In the genomic region with DNA sequence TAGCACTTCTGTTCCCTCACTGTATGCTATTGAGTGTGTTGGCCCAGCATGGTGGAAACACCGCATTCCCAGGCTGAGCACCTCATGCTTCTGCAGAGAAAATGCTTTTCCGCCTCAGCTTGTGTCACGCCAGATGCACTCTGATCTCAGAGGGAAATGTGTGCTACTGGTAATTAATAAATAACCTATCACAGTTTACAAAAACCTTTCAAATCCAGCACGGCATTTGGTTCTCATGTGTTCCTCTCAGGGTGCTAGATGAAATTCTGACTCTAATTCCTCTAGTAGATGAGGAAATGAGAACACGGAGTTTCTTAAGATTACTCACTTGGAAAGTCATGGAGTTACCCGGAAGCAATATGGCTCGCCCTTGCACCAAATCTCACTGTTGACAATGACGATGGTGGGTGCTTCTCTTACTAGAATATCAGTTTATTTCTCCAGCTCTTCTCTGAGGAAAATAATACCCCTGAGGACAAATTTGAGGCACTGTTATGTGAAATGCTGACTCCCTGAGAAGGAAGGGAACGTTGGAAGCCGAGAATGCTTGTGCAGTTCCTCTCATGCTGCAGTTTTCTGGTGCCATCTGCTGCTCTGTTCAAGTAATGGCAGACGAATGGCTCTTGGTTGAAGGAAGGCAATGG, we compare ENCODE assay signal across 2 cellular contexts.
TF ChIP-seq lines count a peak whose summit lies in the region.

No MANE protein-coding gene starts in this region.

TF ChIP-seq in SK-N-SH treated with all-trans-retinoic acid at 6 μM for 48 hours, 23 proteins besides CTCF, POLR2A, EP300 and RAD21 (continued from another document):
- TF ChIP-seq, protein P1, sequence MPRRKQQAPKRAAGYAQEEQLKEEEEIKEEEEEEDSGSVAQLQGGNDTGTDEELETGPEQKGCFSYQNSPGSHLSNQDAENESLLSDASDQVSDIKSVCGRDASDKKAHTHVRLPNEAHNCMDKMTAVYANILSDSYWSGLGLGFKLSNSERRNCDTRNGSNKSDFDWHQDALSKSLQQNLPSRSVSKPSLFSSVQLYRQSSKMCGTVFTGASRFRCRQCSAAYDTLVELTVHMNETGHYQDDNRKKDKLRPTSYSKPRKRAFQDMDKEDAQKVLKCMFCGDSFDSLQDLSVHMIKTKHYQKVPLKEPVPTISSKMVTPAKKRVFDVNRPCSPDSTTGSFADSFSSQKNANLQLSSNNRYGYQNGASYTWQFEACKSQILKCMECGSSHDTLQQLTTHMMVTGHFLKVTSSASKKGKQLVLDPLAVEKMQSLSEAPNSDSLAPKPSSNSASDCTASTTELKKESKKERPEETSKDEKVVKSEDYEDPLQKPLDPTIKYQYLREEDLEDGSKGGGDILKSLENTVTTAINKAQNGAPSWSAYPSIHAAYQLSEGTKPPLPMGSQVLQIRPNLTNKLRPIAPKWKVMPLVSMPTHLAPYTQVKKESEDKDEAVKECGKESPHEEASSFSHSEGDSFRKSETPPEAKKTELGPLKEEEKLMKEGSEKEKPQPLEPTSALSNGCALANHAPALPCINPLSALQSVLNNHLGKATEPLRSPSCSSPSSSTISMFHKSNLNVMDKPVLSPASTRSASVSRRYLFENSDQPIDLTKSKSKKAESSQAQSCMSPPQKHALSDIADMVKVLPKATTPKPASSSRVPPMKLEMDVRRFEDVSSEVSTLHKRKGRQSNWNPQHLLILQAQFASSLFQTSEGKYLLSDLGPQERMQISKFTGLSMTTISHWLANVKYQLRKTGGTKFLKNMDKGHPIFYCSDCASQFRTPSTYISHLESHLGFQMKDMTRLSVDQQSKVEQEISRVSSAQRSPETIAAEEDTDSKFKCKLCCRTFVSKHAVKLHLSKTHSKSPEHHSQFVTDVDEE (CRISPR knock-in tag; IDR thresholded peaks at IDR 0.05) = no peak
- TF ChIP-seq ZNF565 (CRISPR knock-in tag; conservative IDR thresholded peaks at IDR 0.05; ENCODE audit: low read depth) (no peak), ISL1 (CRISPR knock-in tag; IDR thresholded peaks at IDR 0.05) (no peak), ZFP3 (CRISPR knock-in tag; IDR thresholded peaks at IDR 0.05) (no peak), GLIS3 (CRISPR knock-in tag; IDR thresholded peaks at IDR 0.05) (no peak)

TF ChIP-seq in HepG2, 621 proteins besides CTCF, POLR2A, EP300 and RAD21 (continued from another document and continues in another):
- TF ChIP-seq, protein P2, sequence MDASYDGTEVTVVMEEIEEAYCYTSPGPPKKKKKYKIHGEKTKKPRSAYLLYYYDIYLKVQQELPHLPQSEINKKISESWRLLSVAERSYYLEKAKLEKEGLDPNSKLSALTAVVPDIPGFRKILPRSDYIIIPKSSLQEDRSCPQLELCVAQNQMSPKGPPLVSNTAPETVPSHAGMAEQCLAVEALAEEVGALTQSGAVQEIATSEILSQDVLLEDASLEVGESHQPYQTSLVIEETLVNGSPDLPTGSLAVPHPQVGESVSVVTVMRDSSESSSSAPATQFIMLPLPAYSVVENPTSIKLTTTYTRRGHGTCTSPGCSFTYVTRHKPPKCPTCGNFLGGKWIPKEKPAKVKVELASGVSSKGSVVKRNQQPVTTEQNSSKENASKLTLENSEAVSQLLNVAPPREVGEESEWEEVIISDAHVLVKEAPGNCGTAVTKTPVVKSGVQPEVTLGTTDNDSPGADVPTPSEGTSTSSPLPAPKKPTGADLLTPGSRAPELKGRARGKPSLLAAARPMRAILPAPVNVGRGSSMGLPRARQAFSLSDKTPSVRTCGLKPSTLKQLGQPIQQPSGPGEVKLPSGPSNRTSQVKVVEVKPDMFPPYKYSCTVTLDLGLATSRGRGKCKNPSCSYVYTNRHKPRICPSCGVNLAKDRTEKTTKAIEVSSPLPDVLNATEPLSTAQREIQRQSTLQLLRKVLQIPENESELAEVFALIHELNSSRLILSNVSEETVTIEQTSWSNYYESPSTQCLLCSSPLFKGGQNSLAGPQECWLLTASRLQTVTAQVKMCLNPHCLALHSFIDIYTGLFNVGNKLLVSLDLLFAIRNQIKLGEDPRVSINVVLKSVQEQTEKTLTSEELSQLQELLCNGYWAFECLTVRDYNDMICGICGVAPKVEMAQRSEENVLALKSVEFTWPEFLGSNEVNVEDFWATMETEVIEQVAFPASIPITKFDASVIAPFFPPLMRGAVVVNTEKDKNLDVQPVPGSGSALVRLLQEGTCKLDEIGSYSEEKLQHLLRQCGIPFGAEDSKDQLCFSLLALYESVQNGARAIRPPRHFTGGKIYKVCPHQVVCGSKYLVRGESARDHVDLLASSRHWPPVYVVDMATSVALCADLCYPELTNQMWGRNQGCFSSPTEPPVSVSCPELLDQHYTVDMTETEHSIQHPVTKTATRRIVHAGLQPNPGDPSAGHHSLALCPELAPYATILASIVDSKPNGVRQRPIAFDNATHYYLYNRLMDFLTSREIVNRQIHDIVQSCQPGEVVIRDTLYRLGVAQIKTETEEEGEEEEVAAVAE (CRISPR knock-in tag; IDR thresholded peaks at IDR 0.05; ENCODE audit: borderline replicate concordance) = 0 out of 2 replicates have a peak, but pooled peaks have one; percentile 70
- no peak for TF ChIP-seq SMARCC2 (IDR thresholded peaks at IDR 0.05)
- TF ChIP-seq, protein P3, sequence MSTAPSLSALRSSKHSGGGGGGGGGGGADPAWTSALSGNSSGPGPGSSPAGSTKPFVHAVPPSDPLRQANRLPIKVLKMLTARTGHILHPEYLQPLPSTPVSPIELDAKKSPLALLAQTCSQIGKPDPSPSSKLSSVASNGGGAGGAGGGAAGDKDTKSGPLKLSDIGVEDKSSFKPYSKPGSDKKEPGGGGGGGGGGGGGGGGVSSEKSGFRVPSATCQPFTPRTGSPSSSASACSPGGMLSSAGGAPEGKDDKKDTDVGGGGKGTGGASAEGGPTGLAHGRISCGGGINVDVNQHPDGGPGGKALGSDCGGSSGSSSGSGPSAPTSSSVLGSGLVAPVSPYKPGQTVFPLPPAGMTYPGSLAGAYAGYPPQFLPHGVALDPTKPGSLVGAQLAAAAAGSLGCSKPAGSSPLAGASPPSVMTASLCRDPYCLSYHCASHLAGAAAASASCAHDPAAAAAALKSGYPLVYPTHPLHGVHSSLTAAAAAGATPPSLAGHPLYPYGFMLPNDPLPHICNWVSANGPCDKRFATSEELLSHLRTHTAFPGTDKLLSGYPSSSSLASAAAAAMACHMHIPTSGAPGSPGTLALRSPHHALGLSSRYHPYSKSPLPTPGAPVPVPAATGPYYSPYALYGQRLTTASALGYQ (CRISPR knock-in tag; IDR thresholded peaks at IDR 0.05) = no peak
- no peak for TF ChIP-seq MAF1 (CRISPR knock-in tag; IDR thresholded peaks at IDR 0.05; ENCODE audit: borderline replicate concordance)
- TF ChIP-seq ZNF629 (CRISPR knock-in tag; conservative IDR thresholded peaks at IDR 0.05) = no peak
- TF ChIP-seq YY1 (IDR thresholded peaks at IDR 0.05; ENCODE audit: insufficient read depth, insufficient replicate concordance, low read depth, low read length) = peak; percentile 33
- TF ChIP-seq, protein P4, sequence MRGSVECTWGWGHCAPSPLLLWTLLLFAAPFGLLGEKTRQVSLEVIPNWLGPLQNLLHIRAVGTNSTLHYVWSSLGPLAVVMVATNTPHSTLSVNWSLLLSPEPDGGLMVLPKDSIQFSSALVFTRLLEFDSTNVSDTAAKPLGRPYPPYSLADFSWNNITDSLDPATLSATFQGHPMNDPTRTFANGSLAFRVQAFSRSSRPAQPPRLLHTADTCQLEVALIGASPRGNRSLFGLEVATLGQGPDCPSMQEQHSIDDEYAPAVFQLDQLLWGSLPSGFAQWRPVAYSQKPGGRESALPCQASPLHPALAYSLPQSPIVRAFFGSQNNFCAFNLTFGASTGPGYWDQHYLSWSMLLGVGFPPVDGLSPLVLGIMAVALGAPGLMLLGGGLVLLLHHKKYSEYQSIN (CRISPR knock-in tag; IDR thresholded peaks at IDR 0.05; ENCODE audit: borderline replicate concordance) = no peak
- TF ChIP-seq FOXO1 (CRISPR knock-in tag; IDR thresholded peaks at IDR 0.05) = peak; percentile 46; the same call in 1 of the 2 replicates
- TF ChIP-seq TEAD3 (CRISPR knock-in tag; optimal IDR thresholded peaks at IDR 0.05; ENCODE audit: borderline replicate concordance) = peak; percentile 52
- TF ChIP-seq, protein P5, sequence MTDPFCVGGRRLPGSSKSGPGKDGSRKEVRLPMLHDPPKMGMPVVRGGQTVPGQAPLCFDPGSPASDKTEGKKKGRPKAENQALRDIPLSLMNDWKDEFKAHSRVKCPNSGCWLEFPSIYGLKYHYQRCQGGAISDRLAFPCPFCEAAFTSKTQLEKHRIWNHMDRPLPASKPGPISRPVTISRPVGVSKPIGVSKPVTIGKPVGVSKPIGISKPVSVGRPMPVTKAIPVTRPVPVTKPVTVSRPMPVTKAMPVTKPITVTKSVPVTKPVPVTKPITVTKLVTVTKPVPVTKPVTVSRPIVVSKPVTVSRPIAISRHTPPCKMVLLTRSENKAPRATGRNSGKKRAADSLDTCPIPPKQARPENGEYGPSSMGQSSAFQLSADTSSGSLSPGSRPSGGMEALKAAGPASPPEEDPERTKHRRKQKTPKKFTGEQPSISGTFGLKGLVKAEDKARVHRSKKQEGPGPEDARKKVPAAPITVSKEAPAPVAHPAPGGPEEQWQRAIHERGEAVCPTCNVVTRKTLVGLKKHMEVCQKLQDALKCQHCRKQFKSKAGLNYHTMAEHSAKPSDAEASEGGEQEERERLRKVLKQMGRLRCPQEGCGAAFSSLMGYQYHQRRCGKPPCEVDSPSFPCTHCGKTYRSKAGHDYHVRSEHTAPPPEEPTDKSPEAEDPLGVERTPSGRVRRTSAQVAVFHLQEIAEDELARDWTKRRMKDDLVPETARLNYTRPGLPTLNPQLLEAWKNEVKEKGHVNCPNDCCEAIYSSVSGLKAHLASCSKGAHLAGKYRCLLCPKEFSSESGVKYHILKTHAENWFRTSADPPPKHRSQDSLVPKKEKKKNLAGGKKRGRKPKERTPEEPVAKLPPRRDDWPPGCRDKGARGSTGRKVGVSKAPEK (CRISPR knock-in tag; IDR thresholded peaks at IDR 0.05; ENCODE audit: borderline replicate concordance) = 0 out of 2 replicates have a peak, but pooled peaks have one; percentile 47
- TF ChIP-seq HDAC2 (CRISPR knock-in tag; IDR thresholded peaks at IDR 0.05) = 0 out of 2 replicates have a peak, but pooled peaks have one; percentile 26
- TF ChIP-seq KDM5B (CRISPR knock-in tag; IDR thresholded peaks at IDR 0.05; ENCODE audit: borderline replicate concordance) = no peak
- peak; percentile 32; the same call in 1 of the 2 replicates for TF ChIP-seq HOXA5 (CRISPR knock-in tag; IDR thresholded peaks at IDR 0.05)
- TF ChIP-seq, protein P6, sequence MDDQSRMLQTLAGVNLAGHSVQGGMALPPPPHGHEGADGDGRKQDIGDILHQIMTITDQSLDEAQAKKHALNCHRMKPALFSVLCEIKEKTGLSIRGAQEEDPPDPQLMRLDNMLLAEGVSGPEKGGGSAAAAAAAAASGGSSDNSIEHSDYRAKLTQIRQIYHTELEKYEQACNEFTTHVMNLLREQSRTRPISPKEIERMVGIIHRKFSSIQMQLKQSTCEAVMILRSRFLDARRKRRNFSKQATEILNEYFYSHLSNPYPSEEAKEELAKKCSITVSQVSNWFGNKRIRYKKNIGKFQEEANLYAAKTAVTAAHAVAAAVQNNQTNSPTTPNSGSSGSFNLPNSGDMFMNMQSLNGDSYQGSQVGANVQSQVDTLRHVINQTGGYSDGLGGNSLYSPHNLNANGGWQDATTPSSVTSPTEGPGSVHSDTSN (CRISPR knock-in tag; IDR thresholded peaks at IDR 0.05; ENCODE audit: borderline replicate concordance) = 0 out of 2 replicates have a peak, but pooled peaks have one; percentile 16
- 0 out of 2 replicates have a peak, but pooled peaks have one; percentile 20 for TF ChIP-seq ZNF205 (CRISPR knock-in tag; IDR thresholded peaks at IDR 0.05)
- no peak for TF ChIP-seq DR1 (CRISPR knock-in tag; IDR thresholded peaks at IDR 0.05)
- TF ChIP-seq ZNF670 (CRISPR knock-in tag; IDR thresholded peaks at IDR 0.05; ENCODE audit: borderline replicate concordance) = no peak
- TF ChIP-seq ZFYVE20 (CRISPR knock-in tag; IDR thresholded peaks at IDR 0.05; ENCODE audit: borderline replicate concordance, low read depth) = no peak
- 0 out of 2 replicates have a peak, but pooled peaks have one; percentile 40 for TF ChIP-seq ETV6 (CRISPR knock-in tag; conservative IDR thresholded peaks at IDR 0.05)
- TF ChIP-seq, protein P7, sequence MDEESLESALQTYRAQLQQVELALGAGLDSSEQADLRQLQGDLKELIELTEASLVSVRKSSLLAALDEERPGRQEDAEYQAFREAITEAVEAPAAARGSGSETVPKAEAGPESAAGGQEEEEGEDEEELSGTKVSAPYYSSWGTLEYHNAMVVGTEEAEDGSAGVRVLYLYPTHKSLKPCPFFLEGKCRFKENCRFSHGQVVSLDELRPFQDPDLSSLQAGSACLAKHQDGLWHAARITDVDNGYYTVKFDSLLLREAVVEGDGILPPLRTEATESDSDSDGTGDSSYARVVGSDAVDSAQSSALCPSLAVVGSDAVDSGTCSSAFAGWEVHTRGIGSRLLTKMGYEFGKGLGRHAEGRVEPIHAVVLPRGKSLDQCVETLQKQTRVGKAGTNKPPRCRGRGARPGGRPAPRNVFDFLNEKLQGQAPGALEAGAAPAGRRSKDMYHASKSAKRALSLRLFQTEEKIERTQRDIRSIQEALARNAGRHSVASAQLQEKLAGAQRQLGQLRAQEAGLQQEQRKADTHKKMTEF (CRISPR knock-in tag; IDR thresholded peaks at IDR 0.05) = peak; percentile 58
- TF ChIP-seq KAT8 (CRISPR knock-in tag; IDR thresholded peaks at IDR 0.05) = peak; percentile 82
- TF ChIP-seq, protein P8, sequence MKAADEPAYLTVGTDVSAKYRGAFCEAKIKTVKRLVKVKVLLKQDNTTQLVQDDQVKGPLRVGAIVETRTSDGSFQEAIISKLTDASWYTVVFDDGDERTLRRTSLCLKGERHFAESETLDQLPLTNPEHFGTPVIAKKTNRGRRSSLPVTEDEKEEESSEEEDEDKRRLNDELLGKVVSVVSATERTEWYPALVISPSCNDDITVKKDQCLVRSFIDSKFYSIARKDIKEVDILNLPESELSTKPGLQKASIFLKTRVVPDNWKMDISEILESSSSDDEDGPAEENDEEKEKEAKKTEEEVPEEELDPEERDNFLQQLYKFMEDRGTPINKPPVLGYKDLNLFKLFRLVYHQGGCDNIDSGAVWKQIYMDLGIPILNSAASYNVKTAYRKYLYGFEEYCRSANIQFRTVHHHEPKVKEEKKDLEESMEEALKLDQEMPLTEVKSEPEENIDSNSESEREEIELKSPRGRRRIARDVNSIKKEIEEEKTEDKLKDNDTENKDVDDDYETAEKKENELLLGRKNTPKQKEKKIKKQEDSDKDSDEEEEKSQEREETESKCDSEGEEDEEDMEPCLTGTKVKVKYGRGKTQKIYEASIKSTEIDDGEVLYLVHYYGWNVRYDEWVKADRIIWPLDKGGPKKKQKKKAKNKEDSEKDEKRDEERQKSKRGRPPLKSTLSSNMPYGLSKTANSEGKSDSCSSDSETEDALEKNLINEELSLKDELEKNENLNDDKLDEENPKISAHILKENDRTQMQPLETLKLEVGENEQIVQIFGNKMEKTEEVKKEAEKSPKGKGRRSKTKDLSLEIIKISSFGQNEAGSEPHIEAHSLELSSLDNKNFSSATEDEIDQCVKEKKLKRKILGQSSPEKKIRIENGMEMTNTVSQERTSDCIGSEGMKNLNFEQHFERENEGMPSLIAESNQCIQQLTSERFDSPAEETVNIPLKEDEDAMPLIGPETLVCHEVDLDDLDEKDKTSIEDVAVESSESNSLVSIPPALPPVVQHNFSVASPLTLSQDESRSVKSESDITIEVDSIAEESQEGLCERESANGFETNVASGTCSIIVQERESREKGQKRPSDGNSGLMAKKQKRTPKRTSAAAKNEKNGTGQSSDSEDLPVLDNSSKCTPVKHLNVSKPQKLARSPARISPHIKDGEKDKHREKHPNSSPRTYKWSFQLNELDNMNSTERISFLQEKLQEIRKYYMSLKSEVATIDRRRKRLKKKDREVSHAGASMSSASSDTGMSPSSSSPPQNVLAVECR (CRISPR knock-in tag; IDR thresholded peaks at IDR 0.05; ENCODE audit: borderline replicate concordance) = peak; percentile 18; the same call in 1 of the 2 replicates
- peak; percentile 19; the same call in 1 of the 2 replicates for TF ChIP-seq HOXA3 (CRISPR knock-in tag; IDR thresholded peaks at IDR 0.05)
- TF ChIP-seq, protein P9, sequence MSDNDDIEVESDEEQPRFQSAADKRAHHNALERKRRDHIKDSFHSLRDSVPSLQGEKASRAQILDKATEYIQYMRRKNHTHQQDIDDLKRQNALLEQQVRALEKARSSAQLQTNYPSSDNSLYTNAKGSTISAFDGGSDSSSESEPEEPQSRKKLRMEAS (IDR thresholded peaks at IDR 0.05) = 0 out of 2 replicates have a peak, but pooled peaks have one; percentile 28
- TF ChIP-seq BORCS8-MEF2B (CRISPR knock-in tag; IDR thresholded peaks at IDR 0.05) = 0 out of 2 replicates have a peak, but pooled peaks have one; percentile 16
- no peak for TF ChIP-seq DNMT3B (CRISPR knock-in tag; conservative IDR thresholded peaks at IDR 0.05)
